ENCODE assay signal across 26 cellular contexts in genomic region chr12:14597480-14597879, GRCh38.
"Had no signal": no experiment of that assay in that cellular context is flagged by ENCODE, and none has a peak within 500 bp of the region (broad histone marks: within the 10 kb centered on the region; RNA-seq: fewer than 3 reads in every experiment).

No MANE protein-coding gene starts in this region.

- H3K27me3 ChIP-seq: stomach, suprapubic skin, testis, thyroid gland, tibial artery, tibial nerve, transverse colon, upper lobe of left lung, upper lobe of right lung, uterus, vagina had no signal

- H3K4me1 ChIP-seq: stomach, suprapubic skin, testis, thyroid gland, tibial artery, tibial nerve, transverse colon, upper lobe of left lung, upper lobe of right lung, uterus, vagina had no signal

- H3K4me3 ChIP-seq: stomach, suprapubic skin, testis, thoracic aorta, thyroid gland, tibial artery, tibial nerve, transverse colon, upper lobe of left lung, upper lobe of right lung, uterus, vagina had no signal

- FAIRE-seq: urothelium cell line had no signal

- DNase-seq: stimulated activated CD4-positive, alpha-beta T cell treated with anti-CD3 and anti-CD28 coated beads, Interleukin-2, amount 100 ng/mL, for 48 hours; stimulated activated CD4-positive, alpha-beta T cell treated with anti-CD3 and anti-CD28 coated beads, Interleukin-4, amount 100 ng/mL, for 1 hour; stimulated activated CD4-positive, alpha-beta T cell treated with anti-CD3 and anti-CD28 coated beads, Interleukin-4, amount 100 ng/mL, for 24 hours; stimulated activated CD4-positive, alpha-beta T cell treated with anti-CD3 and anti-CD28 coated beads, Interleukin-4, amount 100 ng/mL, for 4 hours; stimulated activated CD8-positive, alpha-beta memory T cell treated with anti-CD3 and anti-CD28 coated beads, Interleukin-4, amount 100 ng/mL, for 48 hours; stimulated activated naive B cell treated with anti-CD40 and anti-IgM and Interleukin-4, amounts not matched to agents 10 μg/mL and 1 μg/mL and 100 μg/mL, for 72 hours; stimulated activated naive CD4-positive, alpha-beta T cell; stimulated activated naive CD4-positive, alpha-beta T cell treated with Interleukin-2 at 50 U/mL for 16 hours; stimulated activated naive CD8-positive, alpha-beta T cell treated with anti-CD3 and anti-CD28 coated beads, Interleukin-15, amount 100 ng/mL, for 72 hours; stimulated activated naive CD8-positive, alpha-beta T cell treated with anti-CD3 and anti-CD28 coated beads, Interleukin-15, Interleukin-2, amounts not matched to agents 100 U/mL and 50 U/mL, for 24 hours; stomach; substantia nigra; testis; thyroid gland; tibial artery; transverse colon; upper lobe of left lung; upper lobe of right lung; uterus had no signal

- H3K27ac ChIP-seq: stomach, suprapubic skin, testis, thoracic aorta, thyroid gland, tibial artery, tibial nerve, transverse colon, upper lobe of left lung, upper lobe of right lung, uterus, vagina had no signal

- H3K9me3 ChIP-seq: suprapubic skin, testis, thoracic aorta, thyroid gland, transverse colon, upper lobe of left lung, upper lobe of right lung, vagina had no signal

- H3K36me3 ChIP-seq: stomach, suprapubic skin, thoracic aorta, thyroid gland, tibial artery, tibial nerve, transverse colon, upper lobe of left lung, upper lobe of right lung, uterus, vagina had no signal

- ATAC-seq: stimulated activated effector memory CD8-positive, alpha-beta T cell treated with anti-CD3 and anti-CD28 coated beads, Interleukin-12 subunit alpha, Interleukin-12 subunit beta, amount 100 ng/mL, for 72 hours; stimulated activated memory B cell treated with anti-CD40 and anti-IgM and Interleukin-4, amounts not matched to agents 10 μg/mL and 1 μg/mL and 100 μg/mL, for 72 hours; stimulated activated naive B cell treated with anti-CD40 and anti-IgM and Interleukin-4, amounts not matched to agents 10 μg/mL and 1 μg/mL and 100 μg/mL, for 72 hours; stimulated activated naive CD8-positive, alpha-beta T cell treated with anti-CD3 and anti-CD28 coated beads, Interleukin-15, amount 100 ng/mL, for 72 hours; stimulated activated naive CD8-positive, alpha-beta T cell treated with anti-CD3 and anti-CD28 coated beads, Interleukin-15, Interleukin-2, amounts not matched to agents 100 U/mL and 50 U/mL, for 24 hours; upper lobe of right lung had no signal
